ENCODE assay signal across 25 cellular contexts in genomic region chr1:77925536-77925935, GRCh38. TPM values are rescaled to one million over a fixed set of nuclear protein-coding genes. Genes with fewer than 3 reads are reported as not detected.
DNase-seq lines count a peak whose midpoint lies in the region; ATAC-seq, FAIRE-seq and TF ChIP-seq lines count a peak whose summit lies in the region.
"Had no signal": no experiment of that assay in that cellular context is flagged by ENCODE, and none has a peak within 500 bp of the region (broad histone marks: within the 10 kb centered on the region; RNA-seq: fewer than 3 reads in every experiment).

No MANE protein-coding gene starts in this region.

- H3K9ac ChIP-seq in astrocyte (ENCODE audit: low read length): no peak overlapping the region
- H3K9ac ChIP-seq: KMS-11 had no signal

- H3K4me3 ChIP-seq in astrocyte (ENCODE audit: insufficient read depth, low read depth, low read length): no peak overlapping the region
- H3K4me3 ChIP-seq in fibroblast of villous mesenchyme (ENCODE audit: low read depth, low read length): no peak overlapping the region
- H3K4me3 ChIP-seq: adrenal gland, esophagus squamous epithelium, lung, vagina had no signal

- no peak overlapping the region for H3K27ac Mint-ChIP-seq in astrocyte (ENCODE audit: unreplicated experiment)
- H3K27ac Mint-ChIP-seq: CD4-positive, CD25-positive, alpha-beta regulatory T cell had no signal

- H3K4me2 ChIP-seq in astrocyte (ENCODE audit: low read length): no peak overlapping the region
- H3K4me2 ChIP-seq: KMS-11 had no signal

- peaks cover 44% of the 10 kb centered on the region for H3K36me3 ChIP-seq in astrocyte (ENCODE audit: insufficient read depth, low read length)
- H3K36me3 ChIP-seq: vagina, WERI-Rb-1 had no signal

- DNase-seq in GM04503 (ENCODE audit: low read depth) (peak; percentile 49), astrocyte (ENCODE audit: low read depth) (peak; percentile 63), fibroblast of villous mesenchyme (ENCODE audit: low read depth) (peak; percentile 82), KBM-7 (no peak), nucleus accumbens (lab: John Stamatoyannopoulos, UW) (no peak)
- DNase-seq: 8988T; activated CD8-positive, alpha-beta memory T cell treated with anti-CD3 and anti-CD28 coated beads, Interleukin-2, amount 50 U/mL, for 48 hours; activated gamma-delta T cell; adrenal gland; caudate nucleus; CD4-positive, CD25-positive, alpha-beta regulatory T cell; DMS153; effector CD8-positive, alpha-beta T cell; esophagus squamous epithelium; NCI-H1092 treated with DMSO at 0.1 percent for 48 hours; NCI-H2081; occipital lobe; WERI-Rb-1 had no signal

- H3K4me1 Mint-ChIP-seq in astrocyte (ENCODE audit: low read depth, unreplicated experiment): peaks cover 3% of the 10 kb centered on the region

- H3K9me3 ChIP-seq in astrocyte (ENCODE audit: insufficient read depth, low read depth, low read length): no peaks in the 10 kb centered on the region
- H3K9me3 ChIP-seq: adrenal gland, esophagus squamous epithelium, vagina had no signal

- no peaks in the 10 kb centered on the region for H3K9me3 Mint-ChIP-seq in astrocyte (ENCODE audit: unreplicated experiment)

- no peak overlapping the region for H3K27ac ChIP-seq in astrocyte (ENCODE audit: low read depth, low read length)
- H3K27ac ChIP-seq: adrenal gland, esophagus squamous epithelium, KMS-11, vagina, WERI-Rb-1 had no signal

- TF ChIP-seq CTCF in astrocyte (IDR thresholded peaks at IDR 0.05; ENCODE audit: insufficient read depth, low read depth, low read length) (no peak), fibroblast of villous mesenchyme (IDR thresholded peaks at IDR 0.05; ENCODE audit: insufficient read depth, low read depth, low read length) (no peak)

- peak; percentile 76 for FAIRE-seq in A204.1 (lab: Jason Lieb, UNC)
- FAIRE-seq in astrocyte (lab: Jason Lieb, UNC): no peak
- FAIRE-seq: H1 had no signal

- H2AFZ ChIP-seq in astrocyte (ENCODE audit: low read depth, low read length): no peak overlapping the region

- no peaks in the 10 kb centered on the region for H3K27me3 ChIP-seq in astrocyte (ENCODE audit: insufficient read depth, low read length)
- H3K27me3 ChIP-seq: adrenal gland, esophagus squamous epithelium, vagina had no signal

- no peaks in the 10 kb centered on the region for H3K27me3 Mint-ChIP-seq in astrocyte (ENCODE audit: low read depth, unreplicated experiment)

- peaks cover 3% of the 10 kb centered on the region for H3K79me2 ChIP-seq in astrocyte (ENCODE audit: insufficient read depth, low read length)

- H4K20me1 ChIP-seq in astrocyte (ENCODE audit: insufficient read depth, low read length): peaks cover 4% of the 10 kb centered on the region

- H3K36me3 Mint-ChIP-seq in astrocyte (ENCODE audit: low read depth, unreplicated experiment): peaks cover 13% of the 10 kb centered on the region
- H3K36me3 Mint-ChIP-seq: CD4-positive, CD25-positive, alpha-beta regulatory T cell had no signal

- ATAC-seq in HG03108 (IDR thresholded peaks at IDR 0.05; ENCODE audit: unreplicated experiment): no peak
- no peak for ATAC-seq in HG03135 (IDR thresholded peaks at IDR 0.05; ENCODE audit: unreplicated experiment)

- in situ Hi-C loops in KBM-7 (cut with MboI; ENCODE audit: low pct_unique_long_range_greater_than_20kb, low sequenced_read_pairs): no loop called here

- H3K4me1 ChIP-seq in astrocyte (ENCODE audit: insufficient read depth, low read length): no peaks in the 10 kb centered on the region
- H3K4me1 ChIP-seq: adrenal gland, esophagus squamous epithelium, vagina had no signal

- H3K4me3 Mint-ChIP-seq in astrocyte (ENCODE audit: unreplicated experiment): no peak overlapping the region

RNA-seq across cellular contexts. Expression of gene NEXN, which starts 37.1 kb away (rescaled TPM):
- total RNA-seq in astrocyte: 37.5 and 39.4 TPM in 2 replicates
- total RNA-seq in fibroblast of villous mesenchyme: 16.8 and 19.3 TPM in 2 replicates

RNA-seq across cellular contexts. Expression of gene FUBP1, which starts 53.3 kb away (rescaled TPM):
- 113 and 128 TPM in 2 replicates for total RNA-seq in astrocyte
- total RNA-seq in fibroblast of villous mesenchyme: 87.0 and 125 TPM in 2 replicates

Comparison
In these comparisons a context has a peak if more than half of its experiments do, and no peak if none do; other contexts are left out.
1. DNase-seq: peak in GM04503 (single experiment), astrocyte (single experiment) and fibroblast of villous mesenchyme (single experiment); none in KBM-7 (single experiment) and nucleus accumbens (0 of 56).